1 cellular context compared by ENCODE assay signal in the genomic region with DNA sequence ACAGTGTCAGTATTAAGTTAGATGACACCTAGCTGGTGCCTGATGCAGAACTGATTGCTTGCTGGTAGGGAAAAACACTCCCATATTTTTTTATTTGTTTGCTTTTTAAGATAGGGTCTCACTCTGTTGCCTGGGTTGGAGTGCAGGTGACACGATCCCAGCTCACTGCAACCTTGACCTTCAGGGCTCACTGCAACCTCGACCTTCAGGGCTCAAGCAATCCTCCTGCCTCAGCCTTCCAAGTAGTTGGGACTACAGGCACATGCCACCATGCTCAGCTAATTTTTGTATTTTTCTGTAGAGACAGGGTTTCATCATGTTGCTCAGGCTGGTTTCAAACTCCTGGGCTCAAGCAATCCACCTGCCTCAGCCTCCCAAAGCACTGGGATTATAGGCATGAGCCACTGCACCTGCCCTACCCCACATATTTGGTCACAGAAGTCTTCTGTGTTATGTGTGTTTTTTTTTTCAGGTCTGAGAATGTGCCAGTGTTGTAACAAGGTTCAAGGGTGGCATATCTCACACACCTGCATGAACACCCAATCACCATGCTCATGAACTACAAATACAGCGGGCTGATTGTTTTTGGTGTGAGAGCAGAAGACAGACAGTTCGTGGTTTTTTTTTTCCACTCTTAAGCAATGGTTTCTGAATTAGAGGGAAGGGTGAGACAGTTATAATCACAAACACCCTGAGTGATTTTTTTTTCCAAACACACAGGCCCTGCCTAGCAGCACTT.
TF ChIP-seq lines count a peak whose summit lies in the region.

No MANE protein-coding gene starts in this region.

TF ChIP-seq in H1, 55 proteins besides CTCF, POLR2A, EP300 and RAD21 (continued from another document):
- TF ChIP-seq TBP (IDR thresholded peaks at IDR 0.05; ENCODE audit: low read depth, low read length) (no peak), HDAC2 (IDR thresholded peaks at IDR 0.05; ENCODE audit: borderline replicate concordance in 1 of 2, low read depth in 2 of 2, low read length in 2 of 2) (no peak), BACH1 (IDR thresholded peaks at IDR 0.05; ENCODE audit: low read length) (no peak), SP1 (IDR thresholded peaks at IDR 0.05; ENCODE audit: low read depth, low read length) (no peak), SIX5 (IDR thresholded peaks at IDR 0.05; ENCODE audit: low read depth, low read length) (no peak), TAF1 (IDR thresholded peaks at IDR 0.05; ENCODE audit: low read depth, low read length) (no peak), GTF2F1 (IDR thresholded peaks at IDR 0.05; ENCODE audit: borderline replicate concordance, low read depth, low read length) (no peak), SIN3A (conservative IDR thresholded peaks at IDR 0.05 in 1 of 2, IDR thresholded peaks at IDR 0.05 in 1 of 2; ENCODE audit: low read depth in 1 of 2, low read length in 2 of 2) (no peak)
- TF ChIP-seq, protein P1, sequence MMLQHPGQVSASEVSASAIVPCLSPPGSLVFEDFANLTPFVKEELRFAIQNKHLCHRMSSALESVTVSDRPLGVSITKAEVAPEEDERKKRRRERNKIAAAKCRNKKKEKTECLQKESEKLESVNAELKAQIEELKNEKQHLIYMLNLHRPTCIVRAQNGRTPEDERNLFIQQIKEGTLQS (IDR thresholded peaks at IDR 0.05; ENCODE audit: insufficient read depth, low read depth, low read length) = no peak
